29 cellular contexts compared by ENCODE assay signal in the genomic region with DNA sequence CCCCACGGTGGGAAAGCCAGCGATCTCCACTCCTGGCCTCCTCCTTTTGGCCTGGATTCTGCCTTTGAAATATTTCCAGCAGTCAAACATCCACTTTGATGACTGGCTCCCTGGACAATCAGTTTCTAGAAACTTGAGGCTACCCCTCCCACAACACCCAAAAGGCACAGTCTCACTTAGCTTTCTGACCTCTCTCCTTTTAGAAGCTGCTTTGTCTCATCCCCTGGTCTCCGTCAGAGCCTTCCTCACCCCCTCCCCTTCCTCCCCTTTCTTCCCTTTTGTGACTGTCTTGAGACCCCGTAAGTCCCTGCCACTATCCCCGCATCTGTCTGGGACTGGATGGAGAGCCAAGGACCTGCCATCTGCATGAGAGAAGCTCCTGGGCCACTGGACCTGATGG.
"Had no signal": no experiment of that assay in that cellular context is flagged by ENCODE, and none has a peak within 500 bp of the region (broad histone marks: within the 10 kb centered on the region; RNA-seq: fewer than 3 reads in every experiment).

No MANE protein-coding gene starts in this region.

- DNase-seq: activated CD4-positive, alpha-beta memory T cell treated with anti-CD3 and anti-CD28 coated beads, Interleukin-2, amount 10 ng/mL, durations not matched to agents 7 days and 5 days; activated CD4-positive, alpha-beta T cell treated with anti-CD3 and anti-CD28 coated beads, Interleukin-2, amount 10 ng/mL, durations not matched to agents 7 days and 5 days; activated CD4-positive, CD25-positive, alpha-beta regulatory T cell; activated gamma-delta T cell treated with Interleukin-2 at 50 U/mL for 16 hours; activated naive CD4-positive, alpha-beta T cell treated with anti-CD3 and anti-CD28 coated beads, Interleukin-2, amount 10 ng/mL, durations not matched to agents 7 days and 5 days; activated naive CD8-positive, alpha-beta T cell treated with anti-CD3 and anti-CD28 coated beads for 36 hours; activated T-cell treated with anti-CD3 and anti-CD28 coated beads, Interleukin-2, amount 50 U/mL, for 4 hours; caudate nucleus; KG1; MV-4-11; NCI-H1092 treated with DMSO at 0.1 percent for 48 hours; NCI-H1436; NCI-H1694 treated with DMSO at 0.1 percent for 48 hours; NCI-H2029 treated with DMSO at 0.1 percent for 48 hours; NCI-H345; NCI-H510A; NCI-H69; NK-92 treated with Interleukin-12 subunit alpha and Interleukin-12 subunit beta, amount 100 ng/mL, for 24 hours; OCI-M1; RPMI8226; T-cell; T-helper 2 cell; T1000 had no signal

- H3K27me3 ChIP-seq: breast epithelium had no signal

- H3K27ac ChIP-seq: breast epithelium, SK-N-MC had no signal

- H3K36me3 Mint-ChIP-seq: activated naive CD4-positive, alpha-beta T cell treated with anti-CD3 and anti-CD28 coated beads, Interleukin-2, amount 10 ng/mL, durations not matched to agents 7 days and 5 days; IgD-negative memory B cell; T-cell had no signal

- H3K36me3 ChIP-seq: breast epithelium had no signal

- H3K4me3 Mint-ChIP-seq: activated CD4-positive, alpha-beta memory T cell treated with anti-CD3 and anti-CD28 coated beads, Interleukin-2, amount 10 ng/mL, durations not matched to agents 7 days and 5 days; activated CD4-positive, alpha-beta T cell treated with anti-CD3 and anti-CD28 coated beads, Interleukin-2, amount 10 ng/mL, durations not matched to agents 7 days and 5 days; activated naive CD4-positive, alpha-beta T cell treated with anti-CD3 and anti-CD28 coated beads, Interleukin-2, amount 10 ng/mL, durations not matched to agents 7 days and 5 days; activated naive CD8-positive, alpha-beta T cell treated with anti-CD3 and anti-CD28 coated beads for 36 hours; activated T-cell treated with anti-CD3 and anti-CD28 coated beads, Interleukin-2, amount 50 U/mL, for 4 hours; activated T-helper 17 cell treated with anti-CD3 and anti-CD28 coated beads, Interleukin-2, amount 50 U/mL, for 72 hours; T-cell had no signal

- H3K27ac Mint-ChIP-seq: activated CD4-positive, alpha-beta memory T cell treated with anti-CD3 and anti-CD28 coated beads, Interleukin-2, amount 10 ng/mL, durations not matched to agents 7 days and 5 days; activated CD4-positive, alpha-beta T cell treated with anti-CD3 and anti-CD28 coated beads, Interleukin-2, amount 10 ng/mL, durations not matched to agents 7 days and 5 days; activated naive CD4-positive, alpha-beta T cell treated with anti-CD3 and anti-CD28 coated beads, Interleukin-2, amount 10 ng/mL, durations not matched to agents 7 days and 5 days; activated naive CD8-positive, alpha-beta T cell treated with anti-CD3 and anti-CD28 coated beads for 36 hours; activated T-helper 17 cell treated with anti-CD3 and anti-CD28 coated beads, Interleukin-2, amount 50 U/mL, for 72 hours; IgD-negative memory B cell; T-cell had no signal

- ATAC-seq: activated T-cell treated with anti-CD3 and anti-CD28 coated beads, Interleukin-2, amount 50 U/mL, for 4 hours; activated T-helper 17 cell treated with anti-CD3 and anti-CD28 coated beads, Interleukin-2, amount 50 U/mL, for 72 hours; Panc1; Right ventricle myocardium inferior; T-cell had no signal

- H3K4me3 ChIP-seq: breast epithelium, SK-N-MC had no signal

- H3K27me3 Mint-ChIP-seq: activated CD4-positive, alpha-beta memory T cell treated with anti-CD3 and anti-CD28 coated beads, Interleukin-2, amount 10 ng/mL, durations not matched to agents 7 days and 5 days; activated CD4-positive, alpha-beta T cell treated with anti-CD3 and anti-CD28 coated beads, Interleukin-2, amount 10 ng/mL, durations not matched to agents 7 days and 5 days; activated naive CD4-positive, alpha-beta T cell treated with anti-CD3 and anti-CD28 coated beads, Interleukin-2, amount 10 ng/mL, durations not matched to agents 7 days and 5 days had no signal

- H3K4me1 ChIP-seq: breast epithelium had no signal

- H3K4me1 Mint-ChIP-seq: activated CD4-positive, alpha-beta memory T cell treated with anti-CD3 and anti-CD28 coated beads, Interleukin-2, amount 10 ng/mL, durations not matched to agents 7 days and 5 days; activated CD4-positive, alpha-beta T cell treated with anti-CD3 and anti-CD28 coated beads, Interleukin-2, amount 10 ng/mL, durations not matched to agents 7 days and 5 days; activated naive CD4-positive, alpha-beta T cell treated with anti-CD3 and anti-CD28 coated beads, Interleukin-2, amount 10 ng/mL, durations not matched to agents 7 days and 5 days; activated naive CD8-positive, alpha-beta T cell treated with anti-CD3 and anti-CD28 coated beads for 36 hours; activated T-helper 17 cell treated with anti-CD3 and anti-CD28 coated beads, Interleukin-2, amount 50 U/mL, for 72 hours; IgD-negative memory B cell; T-cell had no signal
